Comparison of ENCODE assay signal across 11 cellular contexts in genomic region chr5:140298183-140298601, GRCh38. TPM values are rescaled to one million over a fixed set of nuclear protein-coding genes. Genes with fewer than 3 reads are reported as not detected.
DNase-seq lines count a peak whose midpoint lies in the region; ATAC-seq, FAIRE-seq and TF ChIP-seq lines count a peak whose summit lies in the region.
"Had no signal": no experiment of that assay in that cellular context is flagged by ENCODE, and none has a peak within 500 bp of the region (broad histone marks: within the 10 kb centered on the region; RNA-seq: fewer than 3 reads in every experiment).

No MANE protein-coding gene starts in this region.

- CTCF ChIA-PET in K562 (lab: Yijun Ruan, JAX; ENCODE audit: low intra/inter-chr PET ratio) = no interaction called here

- DNase-seq in right atrium auricular region (ENCODE audit: low spot score) = no peak
- no peak for DNase-seq in left ventricle myocardium superior
- DNase-seq in K562 (ENCODE audit: extremely low read depth in 1 of 4, low spot score in 3 of 4) = no peak
- peak; percentile 97 for DNase-seq in kidney tubule cell (ENCODE audit: low spot score)
- DNase-seq in trophoblast cell = no peak
- DNase-seq in stimulated activated CD4-positive, alpha-beta T cell treated with anti-CD3 and anti-CD28 coated beads, Interleukin-12 subunit alpha, Interleukin-12 subunit beta, amount 100 ng/mL, for 4 hours = no peak
- DNase-seq in effector memory CD4-positive, alpha-beta T cell = no peak
- DNase-seq: activated naive CD4-positive, alpha-beta T cell treated with anti-CD3 and anti-CD28 coated beads, Interleukin-2, amount 50 U/mL, for 16 hours; stimulated activated CD4-positive, alpha-beta T cell treated with anti-CD3 and anti-CD28 coated beads, Interleukin-4, amount 100 ng/mL, for 4 hours had no signal

- BruUV-seq in K562 (replicated peaks; lab: Mats Ljungman, UMichigan) = no TSS peak

- H3K9me3 ChIP-seq in right atrium auricular region (no peaks in the 10 kb centered on the region), K562 (replicated peaks; ENCODE audit: control insufficient read depth, insufficient read depth, low read depth, low read length) (no peaks in the 10 kb centered on the region), trophoblast cell (ENCODE audit: insufficient read depth, low read depth, low read length) (no peaks in the 10 kb centered on the region)
- H3K9me3 ChIP-seq in effector memory CD4-positive, alpha-beta T cell (ENCODE audit: control insufficient read depth, low read length) = no peaks in the 10 kb centered on the region

- H2BK120ac ChIP-seq in trophoblast cell (ENCODE audit: insufficient read depth, low read length, poor library complexity) = no peak overlapping the region

- no peak overlapping the region for H3K14ac ChIP-seq in trophoblast cell (ENCODE audit: low read length)

- H3K9me1 ChIP-seq in K562 (ENCODE audit: control insufficient read depth, insufficient read depth, low read length) = no peaks in the 10 kb centered on the region

- FAIRE-seq in K562 (lab: Jason Lieb, UNC) = no peak

- H3K9ac ChIP-seq in K562 (ENCODE audit: insufficient read depth in 1 of 2, low read depth in 2 of 2, low read length in 2 of 2) = no peak overlapping the region
- no peak overlapping the region for H3K9ac ChIP-seq in trophoblast cell (ENCODE audit: low read length)

- WGBS in K562 (ENCODE audit: insufficient coverage, low coverage, missing lambda C conversion rate) = 59% methylated on average over 1 of the region's 1 CpG
- no CpG with 5 or more reads among the region's 1 CpG for WGBS in trophoblast cell (ENCODE audit: extremely low coverage, insufficient coverage, insufficient read length)

- 0 out of 2 replicates have a peak, but pooled peaks cover 3% of the 10 kb centered on the region for H4K20me1 ChIP-seq in K562 (replicated peaks; ENCODE audit: control insufficient read depth, insufficient read depth, low read length)

- no peaks in the 10 kb centered on the region for H3K27me3 ChIP-seq in right atrium auricular region
- H3K27me3 ChIP-seq in K562 (ENCODE audit: control insufficient read depth in 2 of 2, insufficient read depth in 2 of 2, low read length in 2 of 2) = no peaks in the 10 kb centered on the region
- no peaks in the 10 kb centered on the region for H3K27me3 ChIP-seq in trophoblast cell (ENCODE audit: insufficient read depth, low read length)
- no peaks in the 10 kb centered on the region for H3K27me3 ChIP-seq in effector memory CD4-positive, alpha-beta T cell (replicated peaks; ENCODE audit: control insufficient read depth, insufficient read depth, low read length, poor library complexity, severe bottlenecking)

- H4K8ac ChIP-seq in trophoblast cell (ENCODE audit: low read depth, low read length) = no peak overlapping the region

- TF ChIP-seq EP300 in K562 (IDR thresholded peaks at IDR 0.05; ENCODE audit: low read length) = no peak

- peaks cover 9% of the 10 kb centered on the region for H3K36me3 ChIP-seq in right atrium auricular region
- H3K36me3 ChIP-seq in K562 (ENCODE audit: control insufficient read depth, insufficient read depth, low read length) = peaks cover 26% of the 10 kb centered on the region; the same call in 1 of the 3 replicates
- H3K36me3 ChIP-seq in trophoblast cell (ENCODE audit: control insufficient read depth in 1 of 2, insufficient read depth in 2 of 2, low read length in 2 of 2) = peaks cover 8% of the 10 kb centered on the region in 2 experiments
- peaks cover 4% of the 10 kb centered on the region for H3K36me3 ChIP-seq in effector memory CD4-positive, alpha-beta T cell (ENCODE audit: control insufficient read depth, insufficient read depth, low read length)

- no peak overlapping the region for H2AK5ac ChIP-seq in trophoblast cell (ENCODE audit: low read length)

- H2BK5ac ChIP-seq in trophoblast cell (ENCODE audit: low read depth, low read length, poor library complexity) = no peak overlapping the region

- POLR2A ChIA-PET in K562 (lab: Yijun Ruan, JAX) = interaction anchor here (0.6 to 1.0 kb wide), 3 partner anchors 16 to 133 kb away, joined by 3 read pairs; no protein-coding TSS in a partner anchor

- TF ChIP-seq POLR2A in K562 (conservative IDR thresholded peaks at IDR 0.05) = no peak

- intact Hi-C loops in left ventricle myocardium superior (cut with micrococcal nuclease) = no loop called here
- intact Hi-C loops in K562 (cut with micrococcal nuclease) = no loop called here

- no peak for TF ChIP-seq RAD21 in K562 (CRISPR knock-in tag; conservative IDR thresholded peaks at IDR 0.05 in 1 of 2, IDR thresholded peaks at IDR 0.05 in 1 of 2)

- H3K23ac ChIP-seq in trophoblast cell (ENCODE audit: low read length) = no peak overlapping the region

- in situ Hi-C loops in K562 (cut with MboI) = no loop called here

- peaks cover 13% of the 10 kb centered on the region for H3K79me1 ChIP-seq in trophoblast cell (ENCODE audit: low read length)

- no peak overlapping the region for H3K4me3 ChIP-seq in right atrium auricular region
- no peak overlapping the region for H3K4me3 ChIP-seq in K562
- H3K4me3 ChIP-seq in trophoblast cell (ENCODE audit: low read depth, low read length) = no peak overlapping the region
- H3K4me3 ChIP-seq in effector memory CD4-positive, alpha-beta T cell (ENCODE audit: insufficient read depth, low read depth, low read length, poor library complexity, severe bottlenecking) = no peak overlapping the region

- H2BK12ac ChIP-seq in trophoblast cell (ENCODE audit: low read length) = no peak overlapping the region

- H2AFZ ChIP-seq in K562 (ENCODE audit: low read depth, low read length) = no peak overlapping the region
- no peak overlapping the region for H2AFZ ChIP-seq in trophoblast cell (ENCODE audit: insufficient read depth, low read length, poor library complexity)

- peak overlapping the region; percentile 37 to 78 for H3K27ac ChIP-seq in right atrium auricular region
- no peak overlapping the region for H3K27ac ChIP-seq in K562 (ENCODE audit: extremely low read depth, low read depth, low read length)
- no peak overlapping the region for H3K27ac ChIP-seq in trophoblast cell (ENCODE audit: low read depth, low read length)
- no peak overlapping the region for H3K27ac ChIP-seq in effector memory CD4-positive, alpha-beta T cell (ENCODE audit: insufficient read depth, low read length, poor library complexity, severe bottlenecking)

- H4K12ac ChIP-seq in trophoblast cell (ENCODE audit: low read depth, low read length) = no peak overlapping the region

- H3K79me2 ChIP-seq in K562 (ENCODE audit: control insufficient read depth, insufficient read depth, low read length) (peaks cover 74% of the 10 kb centered on the region), trophoblast cell (ENCODE audit: control insufficient read depth, insufficient read depth, low read length, poor library complexity) (peaks cover 6% of the 10 kb centered on the region)

- H3K18ac ChIP-seq in trophoblast cell (ENCODE audit: low read length) = no peak overlapping the region

- no peak overlapping the region for H4K91ac ChIP-seq in trophoblast cell (ENCODE audit: low read depth, low read length)

- TF ChIP-seq CTCF in right atrium auricular region (IDR thresholded peaks at IDR 0.05) = no peak
- no peak for TF ChIP-seq CTCF in K562 (IDR thresholded peaks at IDR 0.05 in 2 of 3, conservative IDR thresholded peaks at IDR 0.05 in 1 of 3; ENCODE audit: insufficient read depth in 2 of 3, low read depth in 1 of 3, low read length in 3 of 3)

- H3K4me1 ChIP-seq in right atrium auricular region (peaks cover 0 to 73% of the 10 kb centered on the region in 2 donors), K562 (replicated peaks in 1 of 2; ENCODE audit: control insufficient read depth in 2 of 2, insufficient read depth in 2 of 2, low read length in 2 of 2) (peaks cover 0 to 10% of the 10 kb centered on the region in 2 experiments; a peak in 3 of 5 replicates), trophoblast cell (ENCODE audit: control insufficient read depth in 1 of 2, insufficient read depth in 2 of 2, low read length in 2 of 2) (peaks cover 2 to 6% of the 10 kb centered on the region in 2 experiments)
- peaks cover 5% of the 10 kb centered on the region for H3K4me1 ChIP-seq in effector memory CD4-positive, alpha-beta T cell (ENCODE audit: control insufficient read depth, insufficient read depth, low read length, poor library complexity, severe bottlenecking)

- H3K4ac ChIP-seq in trophoblast cell (ENCODE audit: low read depth, low read length) = no peak overlapping the region

- H3K4me2 ChIP-seq in K562 (ENCODE audit: insufficient read depth, low read length) = no peak overlapping the region
- no peak overlapping the region for H3K4me2 ChIP-seq in trophoblast cell (ENCODE audit: low read length)

- ATAC-seq in left ventricle myocardium superior (no peak), K562 (no peak), HG03095 (IDR thresholded peaks at IDR 0.05; ENCODE audit: unreplicated experiment) (no peak)
- ATAC-seq: WTC11 had no signal

RNA-seq across cellular contexts. Expression of gene PFDN1, which starts 4.7 kb away (rescaled TPM):
- 100 to 1,000 TPM in 1 of 2 donors, 10 to 100 TPM in 1; 80.4 to 123 TPM for total RNA-seq in right atrium auricular region
- 68.1 TPM for total RNA-seq in left ventricle myocardium superior
- 29.2 and 32.1 TPM in 2 replicates for total RNA-seq in K562 (2011; cell fraction: chromatin; rRNA removed; ENCODE audit: low replicate concordance)
- total RNA-seq in K562 (2011; cell fraction: nucleolus; rRNA removed) = 15.8 and 17.2 TPM in 2 replicates
- total RNA-seq in K562 (2011; cell fraction: nucleoplasm; rRNA removed) = 16.6 and 29.8 TPM in 2 replicates
- 45.5 and 51.1 TPM in 2 replicates for total RNA-seq in K562 (2014; rRNA removed)
- 75.7 and 88.5 TPM in 2 replicates for total RNA-seq in K562 (2014; rRNA removed; fragmentation: Illumina TruSeq; extraction: Trizol)
- 71.1 and 79.5 TPM in 2 replicates for total RNA-seq in K562 (2015; rRNA removed; fragmentation: Illumina TruSeq; extraction: Trizol)
- total RNA-seq in K562 (2021) = 49.3 and 50.3 TPM in 2 replicates
- 78.0 and 78.2 TPM in 2 replicates for polyA plus RNA-seq in K562 (2011; rRNA removed)
- polyA plus RNA-seq in K562 (2011; cell fraction: cytosol; rRNA removed) = 89.8 and 92.6 TPM in 2 replicates
- polyA plus RNA-seq in K562 (2011; cell fraction: nucleus; rRNA removed) = 28.5 and 34.0 TPM in 2 replicates
- polyA plus RNA-seq in K562 (2012) = 55.2 and 148 TPM in 2 replicates
- polyA plus RNA-seq in K562 (2014; fragmentation: Illumina TruSeq; extraction: Trizol) = 99.3 and 119 TPM in 2 replicates
- polyA plus RNA-seq in K562 (2014; fragmentation: Nextera tagmentation; extraction: Ambion mirVana) = 100 to 1,000 TPM; 152 to 215 TPM
- 70.9 and 72.6 TPM in 2 replicates for polyA plus RNA-seq in K562 (2014; rRNA removed)
- 81.1 and 111 TPM in 2 replicates for polyA minus RNA-seq in K562 (2011; rRNA and poly(A)+ RNA removed)
- polyA minus RNA-seq in K562 (2011; cell fraction: cytosol; rRNA and poly(A)+ RNA removed) = 29.9 and 39.3 TPM in 2 replicates
- 7.5 and 14.9 TPM in 2 replicates for polyA minus RNA-seq in K562 (2011; cell fraction: nucleus; rRNA and poly(A)+ RNA removed)
- 210 and 218 TPM in 2 replicates for polyA plus RNA-seq in trophoblast cell (2013)

RNA-seq across cellular contexts. Expression of gene HBEGF, which starts 48.2 kb away (rescaled TPM):
- total RNA-seq in right atrium auricular region = 10 to 100 TPM; 32.2 to 60.7 TPM
- 21.9 TPM for total RNA-seq in left ventricle myocardium superior
- total RNA-seq in K562 (2011; cell fraction: chromatin; rRNA removed; ENCODE audit: low replicate concordance) = 1.1 and 4.5 TPM in 2 replicates
- total RNA-seq in K562 (2011; cell fraction: nucleolus; rRNA removed) = 1.7 and 2.3 TPM in 2 replicates
- 2.2 and 3.7 TPM in 2 replicates for total RNA-seq in K562 (2011; cell fraction: nucleoplasm; rRNA removed)
- total RNA-seq in K562 (2014; rRNA removed) = 0.36 and 1.4 TPM in 2 replicates
- 0.47 and 0.77 TPM in 2 replicates for total RNA-seq in K562 (2014; rRNA removed; fragmentation: Illumina TruSeq; extraction: Trizol)
- total RNA-seq in K562 (2015; rRNA removed; fragmentation: Illumina TruSeq; extraction: Trizol) = 0.65 and 0.75 TPM in 2 replicates
- 0.65 and 0.98 TPM in 2 replicates for total RNA-seq in K562 (2021)
- polyA plus RNA-seq in K562 (2011; rRNA removed) = 0.45 and 0.60 TPM in 2 replicates
- 0.19 and 0.27 TPM in 2 replicates for polyA plus RNA-seq in K562 (2011; cell fraction: cytosol; rRNA removed)
- polyA plus RNA-seq in K562 (2011; cell fraction: nucleus; rRNA removed) = 0.25 and 0.78 TPM in 2 replicates
- polyA plus RNA-seq in K562 (2012) = 0.47 and 0.69 TPM in 2 replicates
- 0.79 and 1.1 TPM in 2 replicates for polyA plus RNA-seq in K562 (2014; fragmentation: Illumina TruSeq; extraction: Trizol)
- under 1 TPM; 0.11 to 0.29 TPM for polyA plus RNA-seq in K562 (2014; fragmentation: Nextera tagmentation; extraction: Ambion mirVana)
- 0.62 and 0.78 TPM in 2 replicates for polyA plus RNA-seq in K562 (2014; rRNA removed)
- polyA minus RNA-seq in K562 (2011; rRNA and poly(A)+ RNA removed) = 0.18 and 0.28 TPM in 2 replicates
- 0.38 TPM in 1 of 2 replicates, not detected in the other for polyA minus RNA-seq in K562 (2011; cell fraction: cytosol; rRNA and poly(A)+ RNA removed)
- 0.11 and 0.67 TPM in 2 replicates for polyA minus RNA-seq in K562 (2011; cell fraction: nucleus; rRNA and poly(A)+ RNA removed)
- polyA plus RNA-seq in trophoblast cell (2013) = 15.7 and 18.8 TPM in 2 replicates

Comparison
In these comparisons a context has a peak if more than half of its experiments do, and no peak if none do; other contexts are left out.
1. H3K27ac ChIP-seq: peak in right atrium auricular region (2 of 2); none in K562 (single experiment), trophoblast cell (single experiment) and effector memory CD4-positive, alpha-beta T cell (single experiment).